14 cellular contexts compared by ENCODE assay signal in genomic region chr17:5422505-5422904, GRCh38. TPM values are rescaled to one million over a fixed set of nuclear protein-coding genes. Genes with fewer than 3 reads are reported as not detected.
DNase-seq lines count a peak whose midpoint lies in the region; ATAC-seq, FAIRE-seq and TF ChIP-seq lines count a peak whose summit lies in the region.
"Had no signal": no experiment of that assay in that cellular context is flagged by ENCODE, and none has a peak within 500 bp of the region (broad histone marks: within the 10 kb centered on the region; RNA-seq: fewer than 3 reads in every experiment).

No MANE protein-coding gene starts in this region.

- peak overlapping the region; percentile 7 for H3K9ac ChIP-seq in smooth muscle cell (ENCODE audit: low read depth)

- H3K9me3 ChIP-seq in RWPE2 (ENCODE audit: severe bottlenecking) (no peaks in the 10 kb centered on the region), esophagus squamous epithelium (no peaks in the 10 kb centered on the region), smooth muscle cell (replicated peaks; ENCODE audit: low read depth) (no peaks in the 10 kb centered on the region)

- WGBS in esophagus squamous epithelium, 2 donors = 55 to 85% methylated on average over 2 of the region's 2 CpGs
- 64% methylated on average over 2 of the region's 2 CpGs for WGBS in smooth muscle cell (ENCODE audit: low lambda C conversion rate)

- POLR2A ChIA-PET in activated CD4-positive, alpha-beta T cell treated with anti-CD3 and anti-CD28 coated beads, Interleukin-2, amount 10 ng/mL, durations not matched to agents 7 days and 5 days (lab: Charles Lee) = no interaction called here

- H3K4me3 ChIP-seq in RWPE2 (ENCODE audit: severe bottlenecking) (no peak overlapping the region), esophagus squamous epithelium (no peak overlapping the region), smooth muscle cell (no peak overlapping the region)

- H3K27me3 Mint-ChIP-seq in activated CD4-positive, alpha-beta T cell treated with anti-CD3 and anti-CD28 coated beads, Interleukin-2, amount 10 ng/mL, durations not matched to agents 7 days and 5 days = no peaks in the 10 kb centered on the region
- H3K27me3 Mint-ChIP-seq: naive B cell had no signal

- H3K36me3 Mint-ChIP-seq in activated CD4-positive, alpha-beta T cell treated with anti-CD3 and anti-CD28 coated beads, Interleukin-2, amount 10 ng/mL, durations not matched to agents 7 days and 5 days (ENCODE audit: low read depth) = peaks cover 46% of the 10 kb centered on the region

- intact Hi-C loops in esophagus squamous epithelium (cut with DNase I) = no loop called here
- intact Hi-C loops in posterior vena cava (cut with DNase I) = loop anchor here in 1 of 2 donors (10.0 kb wide), 1 partner anchor 1468 kb away; no protein-coding TSS in a partner anchor

- H3K27me3 ChIP-seq in RWPE2 (ENCODE audit: insufficient read depth, poor library complexity, severe bottlenecking) (no peaks in the 10 kb centered on the region), esophagus squamous epithelium (no peaks in the 10 kb centered on the region), smooth muscle cell (ENCODE audit: low read depth) (no peaks in the 10 kb centered on the region)

- no peak for FAIRE-seq in frontal cortex (lab: Jason Lieb, UNC)
- FAIRE-seq: A204.1, G401.6 had no signal

- H3K27ac ChIP-seq in RWPE2 (ENCODE audit: poor library complexity, severe bottlenecking) = peak overlapping the region; percentile 10
- H3K27ac ChIP-seq in esophagus squamous epithelium = peak overlapping the region in 3 of 4 donors; percentile 57 to 68 (median 62)
- H3K27ac ChIP-seq in smooth muscle cell (ENCODE audit: low read depth) = peak overlapping the region; percentile 46

- peaks cover 4% of the 10 kb centered on the region for H3K4me1 ChIP-seq in RWPE2 (ENCODE audit: insufficient read depth, poor library complexity, severe bottlenecking)
- H3K4me1 ChIP-seq in esophagus squamous epithelium = peaks cover 19 to 46% (median 23%) of the 10 kb centered on the region in 3 donors
- peaks cover 14% of the 10 kb centered on the region for H3K4me1 ChIP-seq in smooth muscle cell (ENCODE audit: low read depth)

- TF ChIP-seq POLR2A in esophagus squamous epithelium (IDR thresholded peaks at IDR 0.05) = no peak

- no peak overlapping the region for H2AFZ ChIP-seq in smooth muscle cell (ENCODE audit: low read depth)

- CTCF ChIA-PET in activated CD4-positive, alpha-beta T cell treated with anti-CD3 and anti-CD28 coated beads, Interleukin-2, amount 10 ng/mL, durations not matched to agents 7 days and 5 days (lab: Charles Lee) = interaction anchor here (0.8 to 2.3 kb wide), 2 partner anchors 8 to 16 kb away, joined by 3 to 11 read pairs; partner anchors contain the start of gene C1QBP

- H3K4me3 Mint-ChIP-seq in activated CD4-positive, alpha-beta T cell treated with anti-CD3 and anti-CD28 coated beads, Interleukin-2, amount 10 ng/mL, durations not matched to agents 7 days and 5 days = no peak overlapping the region

- H3K27ac Mint-ChIP-seq in activated CD4-positive, alpha-beta T cell treated with anti-CD3 and anti-CD28 coated beads, Interleukin-2, amount 10 ng/mL, durations not matched to agents 7 days and 5 days = peak overlapping the region; percentile 46
- H3K27ac Mint-ChIP-seq: naive B cell had no signal

- H3K79me2 ChIP-seq in smooth muscle cell (ENCODE audit: low read depth) = peaks cover 36% of the 10 kb centered on the region

- peak; percentile 40 for ATAC-seq in RWPE2 (ENCODE audit: low read depth)

- DNase-seq in activated CD4-positive, alpha-beta T cell treated with anti-CD3 and anti-CD28 coated beads, Interleukin-2, amount 10 ng/mL, durations not matched to agents 7 days and 5 days = no peak
- DNase-seq in activated CD4-positive, alpha-beta T cell treated with anti-CD3 and anti-CD28 coated beads, Interleukin-2, amount 50 U/mL, for 48 hours = no peak
- no peak for DNase-seq in RWPE2 (ENCODE audit: low spot score)
- DNase-seq in esophagus squamous epithelium (lab: John Stamatoyannopoulos, UW) = no peak
- DNase-seq in smooth muscle cell (lab: John Stamatoyannopoulos, UW; ENCODE audit: unreplicated experiment) = no peak
- no peak for DNase-seq in posterior vena cava (ENCODE audit: low spot score)
- DNase-seq in frontal cortex (ENCODE audit: low spot score in 2 of 2) = no peak
- DNase-seq in stimulated activated CD4-positive, alpha-beta T cell treated with anti-CD3 and anti-CD28 coated beads, Interleukin-1b, Interleukin-23, amount 100 ng/mL, for 48 hours = no peak
- DNase-seq: activated gamma-delta T cell, KBM-7, naive B cell, NCI-H2171 had no signal

- no peaks in the 10 kb centered on the region for H3K9me3 Mint-ChIP-seq in activated CD4-positive, alpha-beta T cell treated with anti-CD3 and anti-CD28 coated beads, Interleukin-2, amount 10 ng/mL, durations not matched to agents 7 days and 5 days
- H3K9me3 Mint-ChIP-seq: naive B cell had no signal

- no peak overlapping the region for H3K4me2 ChIP-seq in smooth muscle cell

- H3K4me1 Mint-ChIP-seq in activated CD4-positive, alpha-beta T cell treated with anti-CD3 and anti-CD28 coated beads, Interleukin-2, amount 10 ng/mL, durations not matched to agents 7 days and 5 days = peaks cover 40% of the 10 kb centered on the region

- H3K36me3 ChIP-seq in RWPE2 (ENCODE audit: low read depth) = peaks cover 65% of the 10 kb centered on the region
- H3K36me3 ChIP-seq in esophagus squamous epithelium = peaks cover 0 to 66% (median 26%) of the 10 kb centered on the region in 3 donors
- peaks cover 3% of the 10 kb centered on the region for H3K36me3 ChIP-seq in smooth muscle cell (ENCODE audit: low read depth)

- TF ChIP-seq CTCF in RWPE2 (IDR thresholded peaks at IDR 0.05; ENCODE audit: poor library complexity, severe bottlenecking) (no peak), esophagus squamous epithelium (IDR thresholded peaks at IDR 0.05) (peak in 1 of 6 experiments; percentile 24), smooth muscle cell (IDR thresholded peaks at IDR 0.05; ENCODE audit: borderline replicate concordance, insufficient read depth, poor library complexity, severe bottlenecking) (no peak)

- no peaks in the 10 kb centered on the region for H3F3A ChIP-seq in smooth muscle cell (ENCODE audit: low read depth)

- H4K20me1 ChIP-seq in smooth muscle cell (ENCODE audit: low read depth) = no peaks in the 10 kb centered on the region

RNA-seq across cellular contexts. Expression of gene RPAIN, which starts 2.5 kb away (rescaled TPM):
- total RNA-seq in activated CD4-positive, alpha-beta T cell treated with anti-CD3 and anti-CD28 coated beads, Interleukin-2, amount 10 ng/mL, durations not matched to agents 7 days and 5 days = 10 to 100 TPM; 43.1 to 52.0 TPM
- total RNA-seq in esophagus squamous epithelium = 10 to 100 TPM; 22.4 to 37.4 (median 29.8) TPM
- total RNA-seq in smooth muscle cell = 42.8 and 56.0 TPM in 2 replicates
- polyA plus RNA-seq in smooth muscle cell = 28.8 and 39.1 TPM in 2 replicates
- 10 to 100 TPM; 18.9 to 19.7 TPM for total RNA-seq in posterior vena cava
- 74.6 TPM for total RNA-seq in frontal cortex

RNA-seq across cellular contexts. Expression of gene NUP88, which starts 3.0 kb away (rescaled TPM):
- 100 to 1,000 TPM in 1 of 2 experiments, 10 to 100 TPM in 1; 83.4 to 109 TPM for total RNA-seq in activated CD4-positive, alpha-beta T cell treated with anti-CD3 and anti-CD28 coated beads, Interleukin-2, amount 10 ng/mL, durations not matched to agents 7 days and 5 days
- 10 to 100 TPM; 35.7 to 79.5 (median 69.5) TPM for total RNA-seq in esophagus squamous epithelium
- 44.2 and 47.4 TPM in 2 replicates for total RNA-seq in smooth muscle cell
- 31.2 and 42.4 TPM in 2 replicates for polyA plus RNA-seq in smooth muscle cell
- 10 to 100 TPM; 35.9 to 49.1 TPM for total RNA-seq in posterior vena cava
- 90.9 TPM for total RNA-seq in frontal cortex

RNA-seq across cellular contexts. Expression of gene C1QBP, which starts 16.4 kb away (rescaled TPM):
- 100 to 1,000 TPM; 156 to 157 TPM for total RNA-seq in activated CD4-positive, alpha-beta T cell treated with anti-CD3 and anti-CD28 coated beads, Interleukin-2, amount 10 ng/mL, durations not matched to agents 7 days and 5 days
- total RNA-seq in esophagus squamous epithelium = 100 to 1,000 TPM; 163 to 327 (median 228) TPM
- 110 and 121 TPM in 2 replicates for total RNA-seq in smooth muscle cell
- 120 and 122 TPM in 2 replicates for polyA plus RNA-seq in smooth muscle cell
- total RNA-seq in posterior vena cava = 10 to 100 TPM; 66.4 to 74.3 TPM
- 172 TPM for total RNA-seq in frontal cortex

RNA-seq across cellular contexts. Expression of gene DHX33, which starts 46.3 kb away (rescaled TPM):
- 10 to 100 TPM; 14.3 to 18.5 TPM for total RNA-seq in activated CD4-positive, alpha-beta T cell treated with anti-CD3 and anti-CD28 coated beads, Interleukin-2, amount 10 ng/mL, durations not matched to agents 7 days and 5 days
- total RNA-seq in esophagus squamous epithelium (10 to 100 TPM in 2 of 4 donors, 1 to 10 TPM in 2; 5.2 to 13.9 (median 8.8) TPM), smooth muscle cell (6.0 and 6.2 TPM in 2 replicates), posterior vena cava (1 to 10 TPM; 7.4 to 9.9 TPM), frontal cortex (12.6 TPM)
- polyA plus RNA-seq in smooth muscle cell = 1.6 and 2.0 TPM in 2 replicates

Comparison
In these comparisons a context has a peak if more than half of its experiments do, and no peak if none do; other contexts are left out.
1. H3K27ac ChIP-seq: peak in every context shown above with its lines; median percentile 62 in esophagus squamous epithelium; 46 in smooth muscle cell; 10 in RWPE2.